8 cellular contexts compared by ENCODE assay signal in genomic region chr1:37595440-37596181, GRCh38. TPM values are rescaled to one million over a fixed set of nuclear protein-coding genes. Genes with fewer than 3 reads are reported as not detected.
DNase-seq lines count a peak whose midpoint lies in the region; ATAC-seq and FAIRE-seq lines count a peak whose summit lies in the region.

Gene GNL2 (minus strand): TSS chr1:37595937. CDS start chr1:37595822, 115 bp downstream.

- H3K4me2 ChIP-seq in mesendoderm (ENCODE audit: low read length) = peak within 1 kb of the TSS; percentile 55

- peak within 1 kb of the TSS; percentile 100 for H3K4me3 Mint-ChIP-seq in activated CD8-positive, alpha-beta memory T cell treated with anti-CD3 and anti-CD28 coated beads, Interleukin-2, amount 10 ng/mL, durations not matched to agents 7 days and 5 days

- peaks cover 22% of the 10 kb centered on the region for H3K36me3 Mint-ChIP-seq in activated CD8-positive, alpha-beta memory T cell treated with anti-CD3 and anti-CD28 coated beads, Interleukin-2, amount 10 ng/mL, durations not matched to agents 7 days and 5 days

- no peak within 1 kb of the TSS for H3K23ac ChIP-seq in mesendoderm (ENCODE audit: low read length)

- H3K27ac Mint-ChIP-seq in activated CD8-positive, alpha-beta memory T cell treated with anti-CD3 and anti-CD28 coated beads, Interleukin-2, amount 10 ng/mL, durations not matched to agents 7 days and 5 days = peak within 1 kb of the TSS; percentile 97

- H3K27me3 ChIP-seq in endocrine pancreas (ENCODE audit: control insufficient read depth, insufficient read depth, low read length) (no peaks in the 10 kb centered on the region), mesendoderm (ENCODE audit: insufficient read depth, low read length, poor library complexity) (no peaks in the 10 kb centered on the region)

- no peaks in the 10 kb centered on the region for H3K9me3 Mint-ChIP-seq in activated CD8-positive, alpha-beta memory T cell treated with anti-CD3 and anti-CD28 coated beads, Interleukin-2, amount 10 ng/mL, durations not matched to agents 7 days and 5 days (ENCODE audit: low read depth)

- DNase-seq in COLO829 (ENCODE audit: low spot score) = peak; percentile 94
- peak; percentile 95 for DNase-seq in HTR-8/SVneo (ENCODE audit: insufficient read length, low spot score)
- DNase-seq in NOMO-1 treated with dmso at 0.1 percent for 144 hours (lab: John Stamatoyannopoulos, UW; ENCODE audit: unreplicated experiment) = peak; percentile 92
- DNase-seq in activated CD8-positive, alpha-beta memory T cell treated with anti-CD3 and anti-CD28 coated beads, Interleukin-2, amount 10 ng/mL, durations not matched to agents 7 days and 5 days = peak; percentile 97
- DNase-seq in mesendoderm = peak; percentile 98
- DNase-seq in stimulated activated CD8-positive, alpha-beta memory T cell treated with anti-CD3 and anti-CD28 coated beads, Interleukin-15, amount 100 ng/mL, for 1 hour (ENCODE audit: low read depth) = peak; percentile 91

- peak; percentile 92 for ATAC-seq in GM21367 (IDR thresholded peaks at IDR 0.05; ENCODE audit: unreplicated experiment)
- ATAC-seq in activated CD8-positive, alpha-beta memory T cell treated with anti-CD3 and anti-CD28 coated beads, Interleukin-2, amount 10 ng/mL, durations not matched to agents 7 days and 5 days = peak; percentile 98

- no peak within 1 kb of the TSS for H2BK5ac ChIP-seq in mesendoderm (ENCODE audit: low read length)

- H3K27me3 Mint-ChIP-seq in activated CD8-positive, alpha-beta memory T cell treated with anti-CD3 and anti-CD28 coated beads, Interleukin-2, amount 10 ng/mL, durations not matched to agents 7 days and 5 days = peaks cover 5% of the 10 kb centered on the region

- H3K27ac ChIP-seq in mesendoderm (ENCODE audit: low read depth, low read length) = no peak within 1 kb of the TSS

- peaks cover 39% of the 10 kb centered on the region for H3K4me1 Mint-ChIP-seq in activated CD8-positive, alpha-beta memory T cell treated with anti-CD3 and anti-CD28 coated beads, Interleukin-2, amount 10 ng/mL, durations not matched to agents 7 days and 5 days

- no peak within 1 kb of the TSS for H3K18ac ChIP-seq in mesendoderm (ENCODE audit: low read length)

- no peak within 1 kb of the TSS for H2AK5ac ChIP-seq in mesendoderm (ENCODE audit: low read length)

- no peaks in the 10 kb centered on the region for H3K9me3 ChIP-seq in endocrine pancreas (ENCODE audit: control insufficient read depth, low read length)

- FAIRE-seq in HTR-8/SVneo (lab: Jason Lieb, UNC) = peak; percentile 89

- H3K56ac ChIP-seq in mesendoderm (ENCODE audit: low read length) = peak within 1 kb of the TSS; percentile 96

- H3K4ac ChIP-seq in mesendoderm (ENCODE audit: low read depth, low read length) = peak within 1 kb of the TSS; percentile 20

- H3K36me3 ChIP-seq in endocrine pancreas (ENCODE audit: control insufficient read depth, insufficient read depth, low read length) (no peaks in the 10 kb centered on the region), mesendoderm (ENCODE audit: control insufficient read depth, insufficient read depth, low read length) (peaks cover 3% of the 10 kb centered on the region)

- no peak within 1 kb of the TSS for H4K5ac ChIP-seq in mesendoderm (ENCODE audit: low read length)

- H3K9ac ChIP-seq in endocrine pancreas (ENCODE audit: control insufficient read depth, insufficient read depth, low read length) (peak within 1 kb of the TSS; percentile 90), mesendoderm (ENCODE audit: low read length) (peak within 1 kb of the TSS; percentile 88)

- WGBS in mesendoderm (ENCODE audit: extremely low coverage, insufficient coverage, low lambda C conversion rate) = no CpG with 5 or more reads among the region's 51 CpGs

- no peak within 1 kb of the TSS for H2BK15ac ChIP-seq in mesendoderm (replicated peaks; ENCODE audit: low read depth)

- H4K8ac ChIP-seq in mesendoderm (ENCODE audit: low read depth, low read length) = no peak within 1 kb of the TSS

- CTCF ChIA-PET in activated CD8-positive, alpha-beta memory T cell treated with anti-CD3 and anti-CD28 coated beads, Interleukin-2, amount 10 ng/mL, durations not matched to agents 7 days and 5 days (lab: Charles Lee) = interaction anchor here (1.1 to 1.7 kb wide), 4 partner anchors 19 to 97 kb away, joined by 3 to 11 read pairs (median 6); partner anchors contain the start of gene CDCA8

- H3K79me1 ChIP-seq in mesendoderm (ENCODE audit: low read length) = peaks cover 7% of the 10 kb centered on the region

- H3K79me2 ChIP-seq in mesendoderm (ENCODE audit: control insufficient read depth, insufficient read depth, low read length) = peaks cover 29% of the 10 kb centered on the region

- H3K4me1 ChIP-seq in endocrine pancreas (ENCODE audit: control insufficient read depth, insufficient read depth, low read length) = peaks cover 8% of the 10 kb centered on the region
- H3K4me1 ChIP-seq in mesendoderm (ENCODE audit: control insufficient read depth, low read depth, low read length) = peaks cover 2% of the 10 kb centered on the region

- H3K4me3 ChIP-seq in endocrine pancreas (ENCODE audit: control insufficient read depth, insufficient read depth, low read length) (peak within 1 kb of the TSS; percentile 86), mesendoderm (ENCODE audit: low read length) (peak within 1 kb of the TSS; percentile 85)

- no peak within 1 kb of the TSS for H2BK120ac ChIP-seq in mesendoderm (ENCODE audit: low read depth, low read length)

RNA-seq across cellular contexts. Expression of gene GNL2, which starts in this region (rescaled TPM):
- 10 to 100 TPM; 55.4 to 73.6 TPM for total RNA-seq in activated CD8-positive, alpha-beta memory T cell treated with anti-CD3 and anti-CD28 coated beads, Interleukin-2, amount 10 ng/mL, durations not matched to agents 7 days and 5 days
- polyA plus RNA-seq in mesendoderm (2013, experiment 1 of 2) = 235 TPM
- 230 TPM for polyA plus RNA-seq in mesendoderm (2013, experiment 2 of 2)
